In genomic region chr11:235998-236773, GRCh38 we compare ENCODE assay signal across 8 cellular contexts. TPM values are rescaled to one million over a fixed set of nuclear protein-coding genes. Genes with fewer than 3 reads are reported as not detected.
DNase-seq lines count a peak whose midpoint lies in the region; ATAC-seq and TF ChIP-seq lines count a peak whose summit lies in the region.

TSS of gene SIRT3 (minus strand) at chr11:236342. CDS start at chr11:236328, 14 bp downstream.

- peak within 1 kb of the TSS; percentile 99 for H3K4me3 ChIP-seq in lung

- peak within 1 kb of the TSS; percentile 98 to 99 for H3K27ac ChIP-seq in lung (ENCODE audit: low read depth in 1 of 2, low read length in 1 of 2)

- WGBS in lung, 2 donors = 1% methylated on average over 50 to 69 of the region's 69 CpGs

- peaks cover 3% of the 10 kb centered on the region in 2 donors for H3K36me3 ChIP-seq in lung (ENCODE audit: control insufficient read depth in 2 of 2, insufficient read depth in 2 of 2, low read length in 2 of 2)

- peaks cover 6 to 7% of the 10 kb centered on the region in 2 donors for H3K4me1 ChIP-seq in lung (ENCODE audit: control insufficient read depth in 2 of 2, insufficient read depth in 2 of 2, low read length in 2 of 2)

- no peaks in the 10 kb centered on the region for H3K9me3 Mint-ChIP-seq in activated CD8-positive, alpha-beta T cell treated with anti-CD3 and anti-CD28 coated beads, Interleukin-2, amount 10 ng/mL, durations not matched to agents 7 days and 5 days (ENCODE audit: insufficient read depth)

- ATAC-seq in GM19372 (IDR thresholded peaks at IDR 0.05; ENCODE audit: low read depth, unreplicated experiment) = peak; percentile 67
- ATAC-seq in HG03520 (IDR thresholded peaks at IDR 0.05; ENCODE audit: unreplicated experiment) = peak; percentile 55
- peak; percentile 89 for ATAC-seq in activated CD8-positive, alpha-beta T cell treated with anti-CD3 and anti-CD28 coated beads, Interleukin-2, amount 10 ng/mL, durations not matched to agents 7 days and 5 days
- ATAC-seq in lung (ENCODE audit: insufficient read depth, low FRiP score) = peak; percentile 92

- peaks cover 16% of the 10 kb centered on the region for H3K36me3 Mint-ChIP-seq in activated CD8-positive, alpha-beta T cell treated with anti-CD3 and anti-CD28 coated beads, Interleukin-2, amount 10 ng/mL, durations not matched to agents 7 days and 5 days (ENCODE audit: low read depth)

- POLR2A ChIA-PET in activated CD8-positive, alpha-beta T cell treated with anti-CD3 and anti-CD28 coated beads, Interleukin-2, amount 10 ng/mL, durations not matched to agents 7 days and 5 days (lab: Charles Lee) = interaction anchor here (0.6 to 2.7 kb wide), 10 partner anchors 15 to 119 kb away, joined by 3 to 16 read pairs (median 6); partner anchors contain the start of genes BET1L and RIC8A

- H3K27me3 Mint-ChIP-seq in activated CD8-positive, alpha-beta T cell treated with anti-CD3 and anti-CD28 coated beads, Interleukin-2, amount 10 ng/mL, durations not matched to agents 7 days and 5 days (ENCODE audit: low read depth) = no peaks in the 10 kb centered on the region

- peak within 1 kb of the TSS; percentile 99 for H3K4me3 Mint-ChIP-seq in activated CD8-positive, alpha-beta T cell treated with anti-CD3 and anti-CD28 coated beads, Interleukin-2, amount 10 ng/mL, durations not matched to agents 7 days and 5 days

- DNase-seq in CD1c-positive myeloid dendritic cell (ENCODE audit: extremely low spot score) (peak; percentile 49), NCI-H82 treated with DMSO at 0.1 percent for 48 hours (lab: John Stamatoyannopoulos, UW; ENCODE audit: unreplicated experiment) (peak; percentile 42), lung (ENCODE audit: low spot score) (peak; percentile 86)
- peak; percentile 89 for DNase-seq in activated CD8-positive, alpha-beta T cell treated with anti-CD3 and anti-CD28 coated beads, Interleukin-2, amount 10 ng/mL, durations not matched to agents 7 days and 5 days
- DNase-seq in effector CD4-positive, alpha-beta T cell = peak; percentile 83
- DNase-seq in stimulated activated CD4-positive, alpha-beta T cell treated with anti-CD3 and anti-CD28 coated beads, TNF-alpha, amount 100 ng/mL, for 4 hours (ENCODE audit: low read depth in 3 of 3) = peak; percentile 68 to 79 (median 72)

- CTCF ChIA-PET in activated CD8-positive, alpha-beta T cell treated with anti-CD3 and anti-CD28 coated beads, Interleukin-2, amount 10 ng/mL, durations not matched to agents 7 days and 5 days (lab: Charles Lee) = interaction anchor here (1.6 to 7.2 kb wide), 4 partner anchors 14 to 31 kb away, joined by 5 to 86 read pairs (median 8); partner anchors contain the start of genes BET1L and RIC8A

- TF ChIP-seq CTCF in lung (IDR thresholded peaks at IDR 0.05; ENCODE audit: control extremely low read depth, extremely low read depth) = no peak

- no peaks in the 10 kb centered on the region for H3K27me3 ChIP-seq in lung (ENCODE audit: control insufficient read depth, insufficient read depth)

- no peaks in the 10 kb centered on the region for H3K9me3 ChIP-seq in lung (ENCODE audit: control insufficient read depth in 2 of 2, insufficient read depth in 1 of 2, low read length in 1 of 2)

- peak within 1 kb of the TSS; percentile 99 for H3K27ac Mint-ChIP-seq in activated CD8-positive, alpha-beta T cell treated with anti-CD3 and anti-CD28 coated beads, Interleukin-2, amount 10 ng/mL, durations not matched to agents 7 days and 5 days

- peaks cover 39% of the 10 kb centered on the region for H3K4me1 Mint-ChIP-seq in activated CD8-positive, alpha-beta T cell treated with anti-CD3 and anti-CD28 coated beads, Interleukin-2, amount 10 ng/mL, durations not matched to agents 7 days and 5 days (ENCODE audit: low read depth)

RNA-seq across cellular contexts. Expression of gene SIRT3, which starts in this region (rescaled TPM):
- 10 to 100 TPM; 13.1 to 15.0 TPM for total RNA-seq in activated CD8-positive, alpha-beta T cell treated with anti-CD3 and anti-CD28 coated beads, Interleukin-2, amount 10 ng/mL, durations not matched to agents 7 days and 5 days
- 10 to 100 TPM; 16.0 to 21.2 TPM for total RNA-seq in lung
- 10 to 100 TPM; 14.6 to 16.9 TPM for polyA plus RNA-seq in lung

Comparison
In these comparisons a context has a peak if more than half of its experiments do, and no peak if none do; other contexts are left out.
1. Peak in every context shown above with its lines: DNase-seq, ATAC-seq, H3K4me3 ChIP-seq and H3K27ac ChIP-seq.